In the genomic region with DNA sequence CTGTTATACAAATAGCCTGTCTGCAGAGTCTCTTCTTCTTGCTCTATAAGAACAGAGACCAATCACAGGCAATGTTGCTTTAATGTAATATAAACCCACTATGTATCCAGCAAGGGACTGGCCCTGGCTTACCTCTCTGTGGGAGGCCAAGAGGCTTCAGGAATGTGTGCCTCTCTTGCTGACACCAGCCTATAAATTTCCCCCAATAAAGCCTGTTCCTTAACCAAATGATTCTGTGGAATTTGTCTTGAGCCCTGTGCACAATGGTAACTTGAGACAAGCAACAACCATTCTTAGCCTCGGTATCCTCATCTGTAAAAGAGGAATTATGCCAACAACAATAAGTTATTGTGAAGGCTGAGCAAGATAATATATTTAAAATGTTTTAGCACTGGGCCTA, we compare ENCODE assay signal across 26 cellular contexts.
DNase-seq lines count a peak whose midpoint lies in the region; ATAC-seq and TF ChIP-seq lines count a peak whose summit lies in the region.
"Had no signal": no experiment of that assay in that cellular context is flagged by ENCODE, and none has a peak within 500 bp of the region (broad histone marks: within the 10 kb centered on the region; RNA-seq: fewer than 3 reads in every experiment).

No MANE protein-coding gene starts in this region.

- H3K9me3 Mint-ChIP-seq in activated CD4-positive, alpha-beta T cell treated with anti-CD3 and anti-CD28 coated beads for 36 hours (ENCODE audit: low read depth) = peaks cover 2% of the 10 kb centered on the region
- no peaks in the 10 kb centered on the region for H3K9me3 Mint-ChIP-seq in chondrocyte (ENCODE audit: low read depth)
- H3K9me3 Mint-ChIP-seq: activated CD4-positive, alpha-beta memory T cell treated with anti-CD3 and anti-CD28 coated beads, Interleukin-2, amount 10 ng/mL, durations not matched to agents 7 days and 5 days had no signal

- no peak overlapping the region for H3K27ac Mint-ChIP-seq in activated CD4-positive, alpha-beta T cell treated with anti-CD3 and anti-CD28 coated beads for 36 hours
- H3K27ac Mint-ChIP-seq in chondrocyte (ENCODE audit: unreplicated experiment) = no peak overlapping the region
- H3K27ac Mint-ChIP-seq: activated CD4-positive, alpha-beta memory T cell treated with anti-CD3 and anti-CD28 coated beads, Interleukin-2, amount 10 ng/mL, durations not matched to agents 7 days and 5 days; CD4-positive, CD25-positive, alpha-beta regulatory T cell; immature natural killer cell had no signal

- POLR2A ChIA-PET in activated CD4-positive, alpha-beta T cell treated with anti-CD3 and anti-CD28 coated beads for 36 hours (lab: Charles Lee) = no interaction called here

- no peaks in the 10 kb centered on the region for H3K36me3 ChIP-seq in brain microvascular endothelial cell (replicated peaks)
- H3K36me3 ChIP-seq in osteoblast (ENCODE audit: insufficient read depth, low read length) = no peaks in the 10 kb centered on the region
- H3K36me3 ChIP-seq: cardiac muscle cell, heart right ventricle had no signal

- H3K4me1 ChIP-seq in osteoblast (ENCODE audit: insufficient read depth, low read length) = no peaks in the 10 kb centered on the region
- H3K4me1 ChIP-seq: heart right ventricle had no signal

- H2AFZ ChIP-seq in osteoblast (ENCODE audit: low read length) = no peak overlapping the region

- H3K9me3 ChIP-seq in osteoblast (ENCODE audit: low read depth, low read length) = peaks cover 1% of the 10 kb centered on the region

- in situ Hi-C loops in brain microvascular endothelial cell (cut with HindIII; ENCODE audit: low pct_ligation_motif_present, low sequenced_read_pairs) = no loop called here

- intact Hi-C loops in activated CD4-positive, alpha-beta T cell treated with anti-CD3 and anti-CD28 coated beads for 36 hours (cut with DNase I, micrococcal nuclease) = no loop called here

- H3K79me2 ChIP-seq in osteoblast (ENCODE audit: insufficient read depth, low read length) = no peaks in the 10 kb centered on the region

- DNase-seq in EL (peak; percentile 2), M059J (ENCODE audit: low read depth) (peak; percentile 73), brain microvascular endothelial cell (peak; percentile 59), myocyte (ENCODE audit: low read depth) (peak; percentile 28), pons (ENCODE audit: low spot score) (no peak), osteoblast (ENCODE audit: insufficient read length, low spot score, missing footprints) (no peak), chondrocyte (ENCODE audit: low spot score) (no peak)
- no peak for DNase-seq in activated CD4-positive, alpha-beta T cell treated with anti-CD3 and anti-CD28 coated beads for 36 hours
- DNase-seq: activated CD4-positive, alpha-beta memory T cell treated with anti-CD3 and anti-CD28 coated beads, Interleukin-2, amount 10 ng/mL, durations not matched to agents 7 days and 5 days; activated CD4-positive, CD25-positive, alpha-beta regulatory T cell; activated effector memory CD4-positive, alpha-beta T cell treated with anti-CD3 and anti-CD28 coated beads, Interleukin-2, amount 50 U/mL, for 16 hours; CD4-positive, CD25-positive, alpha-beta regulatory T cell; dermis blood vessel endothelial cell; GF-D8; heart right ventricle; immature natural killer cell; NCI-H1417 treated with DMSO at 0.1 percent for 48 hours; NCI-H2171 treated with DMSO at 0.1 percent for 48 hours; NCI-H526 treated with DMSO at 0.1 percent for 48 hours; retina; RPMI8226; stimulated activated CD4-positive, alpha-beta T cell treated with anti-CD3 and anti-CD28 coated beads, Interleukin-12 subunit alpha, Interleukin-12 subunit beta, amount 100 ng/mL, for 4 hours; stimulated activated CD4-positive, alpha-beta T cell treated with anti-CD3 and anti-CD28 coated beads, Interleukin-4, amount 100 ng/mL, for 4 hours; stimulated activated naive CD8-positive, alpha-beta T cell treated with anti-CD3 and anti-CD28 coated beads, Interleukin-15, Interleukin-2, amounts not matched to agents 100 U/mL and 50 U/mL, for 24 hours; T-helper 9 cell had no signal

- ATAC-seq in activated CD4-positive, alpha-beta T cell treated with anti-CD3 and anti-CD28 coated beads for 36 hours = no peak
- ATAC-seq: heart right ventricle; stimulated activated naive CD8-positive, alpha-beta T cell treated with anti-CD3 and anti-CD28 coated beads, Interleukin-15, Interleukin-2, amounts not matched to agents 100 U/mL and 50 U/mL, for 24 hours had no signal

- H3K4me1 Mint-ChIP-seq in activated CD4-positive, alpha-beta T cell treated with anti-CD3 and anti-CD28 coated beads for 36 hours = no peaks in the 10 kb centered on the region
- H3K4me1 Mint-ChIP-seq in chondrocyte (ENCODE audit: low read depth) = peaks cover 14% of the 10 kb centered on the region
- H3K4me1 Mint-ChIP-seq: activated CD4-positive, alpha-beta memory T cell treated with anti-CD3 and anti-CD28 coated beads, Interleukin-2, amount 10 ng/mL, durations not matched to agents 7 days and 5 days; CD4-positive, CD25-positive, alpha-beta regulatory T cell; immature natural killer cell had no signal

- TF ChIP-seq CTCF in brain microvascular endothelial cell (IDR thresholded peaks at IDR 0.05; ENCODE audit: low read depth, low read length, missing control alignments) (no peak), osteoblast (IDR thresholded peaks at IDR 0.05; ENCODE audit: extremely low read depth, low read depth, low read length) (no peak), chondrocyte (IDR thresholded peaks at IDR 0.05) (no peak)

- H3K36me3 Mint-ChIP-seq in activated CD4-positive, alpha-beta T cell treated with anti-CD3 and anti-CD28 coated beads for 36 hours (ENCODE audit: low read depth) = no peaks in the 10 kb centered on the region
- no peaks in the 10 kb centered on the region for H3K36me3 Mint-ChIP-seq in chondrocyte (ENCODE audit: low read depth)
- H3K36me3 Mint-ChIP-seq: CD4-positive, CD25-positive, alpha-beta regulatory T cell; immature natural killer cell had no signal

- no peaks in the 10 kb centered on the region for H3K27me3 Mint-ChIP-seq in activated CD4-positive, alpha-beta T cell treated with anti-CD3 and anti-CD28 coated beads for 36 hours
- no peaks in the 10 kb centered on the region for H3K27me3 Mint-ChIP-seq in chondrocyte (ENCODE audit: low read depth)
- H3K27me3 Mint-ChIP-seq: activated CD4-positive, alpha-beta memory T cell treated with anti-CD3 and anti-CD28 coated beads, Interleukin-2, amount 10 ng/mL, durations not matched to agents 7 days and 5 days; CD4-positive, CD25-positive, alpha-beta regulatory T cell had no signal

- H3K4me3 ChIP-seq in brain microvascular endothelial cell (ENCODE audit: low read depth, low read length) = no peak overlapping the region
- no peak overlapping the region for H3K4me3 ChIP-seq in osteoblast (ENCODE audit: insufficient read depth, low read length)
- H3K4me3 ChIP-seq: cardiac muscle cell, heart right ventricle had no signal

- H3K4me3 Mint-ChIP-seq in activated CD4-positive, alpha-beta T cell treated with anti-CD3 and anti-CD28 coated beads for 36 hours = no peak overlapping the region
- no peak overlapping the region for H3K4me3 Mint-ChIP-seq in chondrocyte (ENCODE audit: unreplicated experiment)
- H3K4me3 Mint-ChIP-seq: activated CD4-positive, alpha-beta memory T cell treated with anti-CD3 and anti-CD28 coated beads, Interleukin-2, amount 10 ng/mL, durations not matched to agents 7 days and 5 days; CD4-positive, CD25-positive, alpha-beta regulatory T cell; immature natural killer cell had no signal

- CTCF ChIA-PET in activated CD4-positive, alpha-beta T cell treated with anti-CD3 and anti-CD28 coated beads for 36 hours (lab: Charles Lee) = no interaction called here

- H3K4me2 ChIP-seq in osteoblast (ENCODE audit: insufficient read depth, low read length) = no peak overlapping the region

- H3K27me3 ChIP-seq in brain microvascular endothelial cell (replicated peaks) (no peaks in the 10 kb centered on the region), osteoblast (ENCODE audit: insufficient read depth, low read length) (no peaks in the 10 kb centered on the region)
- H3K27me3 ChIP-seq: cardiac muscle cell, heart right ventricle had no signal

- H4K20me1 ChIP-seq in osteoblast (ENCODE audit: insufficient read depth, low read length) = no peaks in the 10 kb centered on the region

- no peak overlapping the region for H3K27ac ChIP-seq in brain microvascular endothelial cell
- no peak overlapping the region for H3K27ac ChIP-seq in osteoblast (ENCODE audit: low read depth, low read length)
- H3K27ac ChIP-seq: cardiac muscle cell, heart right ventricle had no signal

Comparison
In these comparisons a context has a peak if more than half of its experiments do, and no peak if none do; other contexts are left out.
1. DNase-seq: peak in EL (single experiment), M059J (single experiment), brain microvascular endothelial cell (single experiment) and myocyte (single experiment); none in pons (single experiment), activated CD4-positive, alpha-beta T cell treated with anti-CD3 and anti-CD28 coated beads for 36 hours (single experiment), osteoblast (single experiment) and chondrocyte (single experiment).